1 cellular context compared by ENCODE assay signal in the genomic region with DNA sequence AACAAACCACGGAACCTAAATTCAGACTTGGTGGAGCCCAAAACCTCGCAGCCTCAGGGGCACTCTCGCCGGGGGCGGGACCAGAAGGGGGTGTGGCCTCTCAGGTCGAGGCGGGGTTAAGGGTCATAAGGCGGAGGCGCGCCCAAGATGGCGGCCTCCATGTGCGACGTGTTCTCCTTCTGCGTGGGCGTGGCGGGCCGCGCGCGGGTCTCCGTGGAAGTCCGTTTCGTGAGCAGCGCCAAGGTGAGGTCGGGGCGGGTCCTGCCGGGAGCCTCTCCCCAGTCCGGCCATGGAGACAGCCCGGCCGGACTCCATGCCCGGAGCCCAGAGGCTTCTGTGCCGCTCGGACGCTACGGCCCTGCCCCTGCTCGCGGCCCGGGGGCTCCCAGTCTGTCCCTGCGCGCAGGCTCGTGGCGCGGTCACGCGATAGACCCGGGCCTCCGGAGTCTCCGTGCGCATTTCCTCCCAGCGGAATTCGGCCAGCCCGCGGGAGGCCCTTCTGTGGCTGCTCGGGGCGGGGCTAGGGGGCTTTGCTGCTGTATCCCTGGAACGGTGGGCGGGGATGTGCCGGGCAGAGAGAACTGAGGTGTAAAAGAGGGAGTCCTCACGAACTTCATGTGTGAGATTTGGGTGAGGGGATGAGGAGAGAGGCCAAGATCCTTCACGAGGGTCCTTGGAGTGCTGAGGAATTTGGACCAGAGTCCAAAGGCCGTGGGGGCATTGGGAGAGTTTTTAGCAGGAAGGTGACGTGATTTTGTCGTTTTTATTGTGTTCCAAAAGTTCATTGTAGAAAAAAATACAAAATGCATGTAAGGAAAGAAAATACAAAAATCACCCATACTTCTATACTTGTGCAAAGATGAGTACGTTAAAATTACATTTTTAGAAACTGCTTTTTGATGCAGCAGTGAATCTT.
TF ChIP-seq lines count a peak whose summit lies in the region.

A gene (plus strand): TSS at position 126 of the 916 bp plus-strand sequence. CDS start 22 bp downstream, at position 148.

TF ChIP-seq in HepG2, 621 proteins besides CTCF, POLR2A, EP300 and RAD21 (continued from another document):
- TF ChIP-seq, protein P1, sequence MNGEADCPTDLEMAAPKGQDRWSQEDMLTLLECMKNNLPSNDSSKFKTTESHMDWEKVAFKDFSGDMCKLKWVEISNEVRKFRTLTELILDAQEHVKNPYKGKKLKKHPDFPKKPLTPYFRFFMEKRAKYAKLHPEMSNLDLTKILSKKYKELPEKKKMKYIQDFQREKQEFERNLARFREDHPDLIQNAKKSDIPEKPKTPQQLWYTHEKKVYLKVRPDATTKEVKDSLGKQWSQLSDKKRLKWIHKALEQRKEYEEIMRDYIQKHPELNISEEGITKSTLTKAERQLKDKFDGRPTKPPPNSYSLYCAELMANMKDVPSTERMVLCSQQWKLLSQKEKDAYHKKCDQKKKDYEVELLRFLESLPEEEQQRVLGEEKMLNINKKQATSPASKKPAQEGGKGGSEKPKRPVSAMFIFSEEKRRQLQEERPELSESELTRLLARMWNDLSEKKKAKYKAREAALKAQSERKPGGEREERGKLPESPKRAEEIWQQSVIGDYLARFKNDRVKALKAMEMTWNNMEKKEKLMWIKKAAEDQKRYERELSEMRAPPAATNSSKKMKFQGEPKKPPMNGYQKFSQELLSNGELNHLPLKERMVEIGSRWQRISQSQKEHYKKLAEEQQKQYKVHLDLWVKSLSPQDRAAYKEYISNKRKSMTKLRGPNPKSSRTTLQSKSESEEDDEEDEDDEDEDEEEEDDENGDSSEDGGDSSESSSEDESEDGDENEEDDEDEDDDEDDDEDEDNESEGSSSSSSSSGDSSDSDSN (CRISPR knock-in tag; IDR thresholded peaks at IDR 0.05), result peak; percentile 75; the same call in 1 of the 2 replicates
- TF ChIP-seq CBFB (CRISPR knock-in tag; IDR thresholded peaks at IDR 0.05) (no peak), ZNF431 (CRISPR knock-in tag; IDR thresholded peaks at IDR 0.05; ENCODE audit: borderline replicate concordance, low read depth) (no peak), TOPORS (CRISPR knock-in tag; IDR thresholded peaks at IDR 0.05) (no peak), KLF15 (CRISPR knock-in tag; IDR thresholded peaks at IDR 0.05; ENCODE audit: borderline replicate concordance) (peak; percentile 56; the same call in 1 of the 2 replicates), CENPT (CRISPR knock-in tag; IDR thresholded peaks at IDR 0.05; ENCODE audit: low read depth) (no peak), BCL6 (CRISPR knock-in tag; IDR thresholded peaks at IDR 0.05) (peak; percentile 18; the same call in 1 of the 2 replicates), TGIF2 (CRISPR knock-in tag; IDR thresholded peaks at IDR 0.05) (peak; percentile 72), PAX8 (CRISPR knock-in tag; IDR thresholded peaks at IDR 0.05; ENCODE audit: borderline replicate concordance) (peak; percentile 79; the same call in 1 of the 2 replicates), GFI1 (CRISPR knock-in tag; IDR thresholded peaks at IDR 0.05; ENCODE audit: borderline replicate concordance) (no peak; the same call in 1 of the 2 replicates), ZNF34 (CRISPR knock-in tag; IDR thresholded peaks at IDR 0.05; ENCODE audit: borderline replicate concordance) (peak; percentile 39; the same call in 1 of the 2 replicates), CEBPB (IDR thresholded peaks at IDR 0.05; ENCODE audit: borderline replicate concordance, low read depth, low read length) (no peak)
- TF ChIP-seq, protein P2, sequence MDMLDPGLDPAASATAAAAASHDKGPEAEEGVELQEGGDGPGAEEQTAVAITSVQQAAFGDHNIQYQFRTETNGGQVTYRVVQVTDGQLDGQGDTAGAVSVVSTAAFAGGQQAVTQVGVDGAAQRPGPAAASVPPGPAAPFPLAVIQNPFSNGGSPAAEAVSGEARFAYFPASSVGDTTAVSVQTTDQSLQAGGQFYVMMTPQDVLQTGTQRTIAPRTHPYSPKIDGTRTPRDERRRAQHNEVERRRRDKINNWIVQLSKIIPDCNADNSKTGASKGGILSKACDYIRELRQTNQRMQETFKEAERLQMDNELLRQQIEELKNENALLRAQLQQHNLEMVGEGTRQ (IDR thresholded peaks at IDR 0.05; ENCODE audit: low read depth, low read length), result no peak
- TF ChIP-seq, protein P2 (CRISPR knock-in tag; IDR thresholded peaks at IDR 0.05; ENCODE audit: borderline replicate concordance), result no peak
- TF ChIP-seq, protein P3, sequence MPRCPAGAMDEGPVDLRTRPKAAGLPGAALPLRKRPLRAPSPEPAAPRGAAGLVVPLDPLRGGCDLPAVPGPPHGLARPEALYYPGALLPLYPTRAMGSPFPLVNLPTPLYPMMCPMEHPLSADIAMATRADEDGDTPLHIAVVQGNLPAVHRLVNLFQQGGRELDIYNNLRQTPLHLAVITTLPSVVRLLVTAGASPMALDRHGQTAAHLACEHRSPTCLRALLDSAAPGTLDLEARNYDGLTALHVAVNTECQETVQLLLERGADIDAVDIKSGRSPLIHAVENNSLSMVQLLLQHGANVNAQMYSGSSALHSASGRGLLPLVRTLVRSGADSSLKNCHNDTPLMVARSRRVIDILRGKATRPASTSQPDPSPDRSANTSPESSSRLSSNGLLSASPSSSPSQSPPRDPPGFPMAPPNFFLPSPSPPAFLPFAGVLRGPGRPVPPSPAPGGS (CRISPR knock-in tag; IDR thresholded peaks at IDR 0.05), result peak; percentile 72; the same call in 1 of the 2 replicates
- TF ChIP-seq, protein P4, sequence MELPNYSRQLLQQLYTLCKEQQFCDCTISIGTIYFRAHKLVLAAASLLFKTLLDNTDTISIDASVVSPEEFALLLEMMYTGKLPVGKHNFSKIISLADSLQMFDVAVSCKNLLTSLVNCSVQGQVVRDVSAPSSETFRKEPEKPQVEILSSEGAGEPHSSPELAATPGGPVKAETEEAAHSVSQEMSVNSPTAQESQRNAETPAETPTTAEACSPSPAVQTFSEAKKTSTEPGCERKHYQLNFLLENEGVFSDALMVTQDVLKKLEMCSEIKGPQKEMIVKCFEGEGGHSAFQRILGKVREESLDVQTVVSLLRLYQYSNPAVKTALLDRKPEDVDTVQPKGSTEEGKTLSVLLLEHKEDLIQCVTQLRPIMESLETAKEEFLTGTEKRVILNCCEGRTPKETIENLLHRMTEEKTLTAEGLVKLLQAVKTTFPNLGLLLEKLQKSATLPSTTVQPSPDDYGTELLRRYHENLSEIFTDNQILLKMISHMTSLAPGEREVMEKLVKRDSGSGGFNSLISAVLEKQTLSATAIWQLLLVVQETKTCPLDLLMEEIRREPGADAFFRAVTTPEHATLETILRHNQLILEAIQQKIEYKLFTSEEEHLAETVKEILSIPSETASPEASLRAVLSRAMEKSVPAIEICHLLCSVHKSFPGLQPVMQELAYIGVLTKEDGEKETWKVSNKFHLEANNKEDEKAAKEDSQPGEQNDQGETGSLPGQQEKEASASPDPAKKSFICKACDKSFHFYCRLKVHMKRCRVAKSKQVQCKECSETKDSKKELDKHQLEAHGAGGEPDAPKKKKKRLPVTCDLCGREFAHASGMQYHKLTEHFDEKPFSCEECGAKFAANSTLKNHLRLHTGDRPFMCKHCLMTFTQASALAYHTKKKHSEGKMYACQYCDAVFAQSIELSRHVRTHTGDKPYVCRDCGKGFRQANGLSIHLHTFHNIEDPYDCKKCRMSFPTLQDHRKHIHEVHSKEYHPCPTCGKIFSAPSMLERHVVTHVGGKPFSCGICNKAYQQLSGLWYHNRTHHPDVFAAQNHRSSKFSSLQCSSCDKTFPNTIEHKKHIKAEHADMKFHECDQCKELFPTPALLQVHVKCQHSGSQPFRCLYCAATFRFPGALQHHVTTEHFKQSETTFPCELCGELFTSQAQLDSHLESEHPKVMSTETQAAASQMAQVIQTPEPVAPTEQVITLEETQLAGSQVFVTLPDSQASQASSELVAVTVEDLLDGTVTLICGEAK (IDR thresholded peaks at IDR 0.05), result no peak
- TF ChIP-seq, protein P4 (CRISPR knock-in tag; IDR thresholded peaks at IDR 0.05), result no peak; the same call in none of the 2 replicates
